Comparison of ENCODE assay signal across 10 cellular contexts in the genomic region with DNA sequence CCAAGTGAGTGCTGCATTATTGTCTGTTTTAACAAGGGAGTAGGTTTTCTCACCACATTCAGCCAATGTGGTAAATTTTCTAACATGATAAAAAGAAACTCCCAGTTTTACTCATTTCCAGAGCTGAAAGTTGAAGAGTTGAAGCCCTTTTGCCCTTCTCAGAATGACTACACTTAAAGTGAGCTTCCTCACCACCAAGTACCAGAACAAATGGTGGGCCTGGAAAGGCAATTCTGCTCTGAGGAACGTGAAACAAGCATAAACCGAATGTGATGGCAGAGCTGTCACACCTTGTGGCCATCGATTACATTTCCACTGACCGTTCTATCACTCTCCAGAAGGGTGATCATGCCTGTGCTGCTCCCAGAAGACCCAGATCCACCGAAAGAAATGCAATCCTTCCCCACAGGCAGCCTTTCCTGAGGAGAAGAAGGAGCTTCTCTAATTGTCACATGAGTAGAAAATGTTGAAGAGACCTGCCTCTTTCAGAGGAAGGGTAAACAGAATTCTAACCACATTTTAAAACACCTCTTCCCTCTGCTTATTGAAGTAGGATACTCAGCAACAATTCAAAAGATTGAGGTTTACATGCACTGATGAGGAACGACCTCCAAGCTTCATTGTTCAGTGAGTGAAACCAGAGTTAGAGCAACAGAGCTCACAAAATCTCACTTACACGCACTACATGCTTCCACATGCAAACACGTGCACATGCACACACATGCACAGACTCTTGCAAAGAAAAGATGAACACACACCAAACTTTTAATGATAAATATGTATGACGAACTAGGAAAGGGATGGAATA. TPM values are rescaled to one million over a fixed set of nuclear protein-coding genes. Genes with fewer than 3 reads are reported as not detected.
DNase-seq lines count a peak whose midpoint lies in the region; ATAC-seq and TF ChIP-seq lines count a peak whose summit lies in the region.
"Had no signal": no experiment of that assay in that cellular context is flagged by ENCODE, and none has a peak within 500 bp of the region (broad histone marks: within the 10 kb centered on the region; RNA-seq: fewer than 3 reads in every experiment).

No MANE protein-coding gene starts in this region.

- H3K36me3 Mint-ChIP-seq in endothelial cell (ENCODE audit: low read depth, unreplicated experiment): no peaks in the 10 kb centered on the region

- ATAC-seq in GM21737 (IDR thresholded peaks at IDR 0.05; ENCODE audit: unreplicated experiment) (peak; percentile 64), HG03558 (IDR thresholded peaks at IDR 0.05; ENCODE audit: extremely low read depth, unreplicated experiment) (peak; percentile 39)

- no peak overlapping the region for H3K4me3 Mint-ChIP-seq in endothelial cell (ENCODE audit: unreplicated experiment)

- no peaks in the 10 kb centered on the region for H3K4me1 Mint-ChIP-seq in endothelial cell (ENCODE audit: unreplicated experiment)

- no peaks in the 10 kb centered on the region for H3K27me3 Mint-ChIP-seq in endothelial cell (ENCODE audit: unreplicated experiment)

- H3K27ac Mint-ChIP-seq in endothelial cell (ENCODE audit: unreplicated experiment): no peak overlapping the region

- no peaks in the 10 kb centered on the region for H3K9me3 Mint-ChIP-seq in endothelial cell (ENCODE audit: unreplicated experiment)

- TF ChIP-seq CTCF in endothelial cell (IDR thresholded peaks at IDR 0.05; ENCODE audit: unreplicated experiment): no peak

- peak; percentile 51 for DNase-seq in activated CD4-positive, alpha-beta T cell treated with anti-CD3 and anti-CD28 coated beads for 48 hours
- DNase-seq in activated CD4-positive, alpha-beta T cell treated with anti-CD3 and anti-CD28 coated beads for 4 hours: no peak
- peak; percentile 25 to 31 for DNase-seq in stimulated activated CD4-positive, alpha-beta T cell treated with anti-CD3 and anti-CD28 coated beads, Interleukin-2, amount 100 ng/mL, for 24 hours
- DNase-seq in AG08396 (ENCODE audit: low spot score): no peak
- no peak for DNase-seq in endothelial cell (ENCODE audit: low spot score)
- no peak for DNase-seq in NOMO-1 (lab: John Stamatoyannopoulos, UW; ENCODE audit: unreplicated experiment in 2 of 2)
- DNase-seq: NCI-H1417 treated with DMSO at 0.1 percent for 48 hours had no signal

RNA-seq across cellular contexts. Expression of a gene that starts 21.4 kb away (rescaled TPM):
- not detected for total RNA-seq in endothelial cell (ENCODE audit: unreplicated experiment)
- total RNA-seq: myocyte had no signal

RNA-seq across cellular contexts. Expression of a gene that starts 23.0 kb away (rescaled TPM):
- 19.5 TPM for total RNA-seq in endothelial cell (ENCODE audit: unreplicated experiment)

Comparison
In these comparisons a context has a peak if more than half of its experiments do, and no peak if none do; other contexts are left out.
1. DNase-seq: peak in activated CD4-positive, alpha-beta T cell treated with anti-CD3 and anti-CD28 coated beads for 48 hours (single experiment) and stimulated activated CD4-positive, alpha-beta T cell treated with anti-CD3 and anti-CD28 coated beads, Interleukin-2, amount 100 ng/mL, for 24 hours (2 of 2); none in activated CD4-positive, alpha-beta T cell treated with anti-CD3 and anti-CD28 coated beads for 4 hours (0 of 2), AG08396 (single experiment), endothelial cell (single experiment) and NOMO-1 (0 of 2).